9 cellular contexts compared by ENCODE assay signal in the genomic region with DNA sequence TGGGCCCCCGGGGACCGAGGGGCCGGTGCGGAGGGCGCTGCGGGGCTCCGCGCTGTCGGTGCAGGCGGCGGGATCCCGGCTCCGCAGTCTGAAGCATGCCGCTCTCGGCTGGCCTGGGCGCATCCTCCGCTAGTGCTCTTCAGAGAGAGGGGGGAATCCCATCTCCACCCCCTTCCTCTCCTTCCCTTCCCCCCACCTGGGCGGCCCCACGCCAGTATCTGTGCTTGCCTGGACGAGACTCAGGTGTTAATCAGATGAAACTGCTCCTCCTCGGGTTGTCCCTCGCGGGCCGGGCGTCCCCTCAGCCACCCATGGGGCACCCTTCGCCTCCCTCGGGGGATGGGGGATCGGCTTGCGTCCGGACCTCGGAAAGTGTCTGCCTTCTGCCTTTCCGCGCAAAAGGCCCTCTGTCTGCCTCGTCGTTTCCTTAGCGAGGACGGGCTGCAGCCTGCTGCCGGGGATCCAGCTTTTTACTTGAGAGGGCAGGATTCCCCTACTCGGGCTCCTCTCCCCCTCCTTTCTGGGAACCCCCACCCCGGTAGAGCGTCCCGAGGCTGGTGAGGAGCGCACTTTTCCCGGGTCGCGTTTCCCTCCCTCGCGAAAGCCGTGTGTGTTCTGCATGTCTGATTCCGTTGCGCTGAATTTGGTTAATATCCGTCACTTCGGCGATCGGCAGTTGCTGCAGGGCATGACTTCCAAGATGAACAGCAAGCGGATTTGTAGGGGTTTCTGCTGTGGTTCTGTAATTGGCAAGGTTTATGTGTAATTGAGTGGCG. TPM values are rescaled to one million over a fixed set of nuclear protein-coding genes. Genes with fewer than 3 reads are reported as not detected.
DNase-seq lines count a peak whose midpoint lies in the region; ATAC-seq and TF ChIP-seq lines count a peak whose summit lies in the region.
"Had no signal": no experiment of that assay in that cellular context is flagged by ENCODE, and none has a peak within 500 bp of the region (broad histone marks: within the 10 kb centered on the region; RNA-seq: fewer than 3 reads in every experiment).

No MANE protein-coding gene starts in this region.

- no peaks in the 10 kb centered on the region for H3K9me3 ChIP-seq in fibroblast of lung (ENCODE audit: control insufficient read depth, insufficient read depth, low read depth, low read length)
- H3K9me3 ChIP-seq in naive thymus-derived CD4-positive, alpha-beta T cell (ENCODE audit: control insufficient read depth in 2 of 3, low read length in 3 of 3), result no peaks in the 10 kb centered on the region

- H3K27me3 ChIP-seq in fibroblast of lung (ENCODE audit: control insufficient read depth, insufficient read depth, low read length), result no peaks in the 10 kb centered on the region
- H3K27me3 ChIP-seq in naive thymus-derived CD4-positive, alpha-beta T cell (ENCODE audit: control insufficient read depth in 2 of 2, insufficient read depth in 2 of 2, low read length in 2 of 2), result no peaks in the 10 kb centered on the region

- ATAC-seq in naive thymus-derived CD4-positive, alpha-beta T cell, result no peak

- peak; percentile 31 for DNase-seq in HEK293T (ENCODE audit: extremely low spot score)
- DNase-seq in NCI-H82 (lab: John Stamatoyannopoulos, UW), result peak; percentile 58
- DNase-seq in activated T-helper 1 cell treated with anti-CD3 and anti-CD28 coated beads, Interleukin-2, amount 50 U/mL, for 16 hours (ENCODE audit: low read depth in 1 of 2, low spot score in 1 of 2), result peak; percentile 13 to 17
- DNase-seq in fibroblast of lung (ENCODE audit: low read depth in 2 of 2), result peak; percentile 29 to 36
- DNase-seq in naive thymus-derived CD4-positive, alpha-beta T cell, result peak; percentile 20 to 68 (median 35)
- peak in 40 of 49 donors; percentile 1 to 63 (median 34) for DNase-seq in substantia nigra (lab: John Stamatoyannopoulos, UW)
- DNase-seq in amniotic stem cell (lab: John Stamatoyannopoulos, UW), result no peak

- CTCF ChIA-PET in HEK293T (lab: Yijun Ruan, JAX), result no interaction called here
- CTCF ChIA-PET in naive thymus-derived CD4-positive, alpha-beta T cell (lab: Charles Lee), result no interaction called here

- H3K9me3 Mint-ChIP-seq in naive thymus-derived CD4-positive, alpha-beta T cell, result no peaks in the 10 kb centered on the region

- H3K27me3 Mint-ChIP-seq in naive thymus-derived CD4-positive, alpha-beta T cell, result peaks cover 0 to 34% (median 0%) of the 10 kb centered on the region in 5 donors

- TF ChIP-seq CTCF in fibroblast of lung (conservative IDR thresholded peaks at IDR 0.05 in 1 of 2, IDR thresholded peaks at IDR 0.05 in 1 of 2; ENCODE audit: low read depth in 1 of 2, low read length in 2 of 2), result no peak

- H2AFZ ChIP-seq in fibroblast of lung (ENCODE audit: low read length), result peak overlapping the region; percentile 96

- H3K4me1 ChIP-seq in fibroblast of lung (ENCODE audit: control insufficient read depth, extremely low read depth, insufficient read depth, low read length), result no peaks in the 10 kb centered on the region
- H3K4me1 ChIP-seq in naive thymus-derived CD4-positive, alpha-beta T cell (ENCODE audit: control insufficient read depth in 2 of 2, insufficient read depth in 2 of 2, low read length in 2 of 2), result peaks cover 6 to 7% of the 10 kb centered on the region in 2 donors

- H3K9ac ChIP-seq in fibroblast of lung (ENCODE audit: insufficient read depth, low read length), result peak overlapping the region; percentile 62

- H3K79me2 ChIP-seq in fibroblast of lung (ENCODE audit: control insufficient read depth, insufficient read depth, low read length), result peaks cover 7% of the 10 kb centered on the region

- peak overlapping the region; percentile 86 to 100 (median 94) for H3K4me3 Mint-ChIP-seq in naive thymus-derived CD4-positive, alpha-beta T cell

- H3K27ac ChIP-seq in fibroblast of lung (ENCODE audit: insufficient read depth, low read length), result peak overlapping the region; percentile 30
- peak overlapping the region; percentile 70 for H3K27ac ChIP-seq in naive thymus-derived CD4-positive, alpha-beta T cell (ENCODE audit: low read depth, low read length)
- peak overlapping the region; percentile 90 for H3K27ac ChIP-seq in substantia nigra (ENCODE audit: low read depth, low read length, poor library complexity, severe bottlenecking)

- no peaks in the 10 kb centered on the region for H3K36me3 ChIP-seq in fibroblast of lung (ENCODE audit: control insufficient read depth, insufficient read depth, low read length)
- H3K36me3 ChIP-seq in naive thymus-derived CD4-positive, alpha-beta T cell (ENCODE audit: control insufficient read depth in 2 of 3, insufficient read depth in 3 of 3, low read length in 3 of 3), result peaks cover 0 to 14% (median 0%) of the 10 kb centered on the region in 3 experiments

- peaks cover 16 to 49% (median 41%) of the 10 kb centered on the region in 7 donors for H3K4me1 Mint-ChIP-seq in naive thymus-derived CD4-positive, alpha-beta T cell

- H3K4me3 ChIP-seq in GM08714 (ENCODE audit: low read length) (peak overlapping the region; percentile 90), fibroblast of lung (replicated peaks in 1 of 4; ENCODE audit: control extremely low read depth in 1 of 4, insufficient read depth in 1 of 4, low read depth in 3 of 4, low read length in 4 of 4) (peak overlapping the region; percentile 77 to 95 (median 85))
- H3K4me3 ChIP-seq in naive thymus-derived CD4-positive, alpha-beta T cell (ENCODE audit: low read length), result peak overlapping the region; percentile 78

- POLR2A ChIA-PET in HEK293T (lab: Yijun Ruan, JAX), result interaction anchor here (1.0 to 1.9 kb wide), 5 partner anchors 8 to 588 kb away, joined by 3 to 16 read pairs (median 4); no protein-coding TSS in a partner anchor
- POLR2A ChIA-PET in naive thymus-derived CD4-positive, alpha-beta T cell (lab: Charles Lee), result interaction anchor here (0.6 to 1.7 kb wide), 2 partner anchors 12 to 758 kb away, joined by 3 to 10 read pairs; no protein-coding TSS in a partner anchor

- intact Hi-C loops in naive thymus-derived CD4-positive, alpha-beta T cell (cut with micrococcal nuclease), result loop anchor here (1.0 to 5.0 kb wide), 11 partner anchors 10 to 1967 kb away; a partner anchor contains a TSS

- H4K20me1 ChIP-seq in fibroblast of lung (ENCODE audit: control insufficient read depth, extremely low read depth, insufficient read depth, low read length), result no peaks in the 10 kb centered on the region

- peak overlapping the region in 8 of 9 donors; percentile 38 to 96 (median 65) for H3K27ac Mint-ChIP-seq in naive thymus-derived CD4-positive, alpha-beta T cell

- H3K4me2 ChIP-seq in fibroblast of lung (ENCODE audit: extremely low read depth, insufficient read depth, low read length), result peak overlapping the region; percentile 95

- H3K36me3 Mint-ChIP-seq in naive thymus-derived CD4-positive, alpha-beta T cell, result peaks cover 0 to 3% (median 0%) of the 10 kb centered on the region in 5 donors

TF ChIP-seq in HEK293T, 16 proteins besides CTCF, POLR2A, EP300 and RAD21:
- TF ChIP-seq L3MBTL2 (conservative IDR thresholded peaks at IDR 0.05), result 0 out of 2 replicates have a peak, but pooled peaks have one; percentile 31
- TF ChIP-seq, protein P1, sequence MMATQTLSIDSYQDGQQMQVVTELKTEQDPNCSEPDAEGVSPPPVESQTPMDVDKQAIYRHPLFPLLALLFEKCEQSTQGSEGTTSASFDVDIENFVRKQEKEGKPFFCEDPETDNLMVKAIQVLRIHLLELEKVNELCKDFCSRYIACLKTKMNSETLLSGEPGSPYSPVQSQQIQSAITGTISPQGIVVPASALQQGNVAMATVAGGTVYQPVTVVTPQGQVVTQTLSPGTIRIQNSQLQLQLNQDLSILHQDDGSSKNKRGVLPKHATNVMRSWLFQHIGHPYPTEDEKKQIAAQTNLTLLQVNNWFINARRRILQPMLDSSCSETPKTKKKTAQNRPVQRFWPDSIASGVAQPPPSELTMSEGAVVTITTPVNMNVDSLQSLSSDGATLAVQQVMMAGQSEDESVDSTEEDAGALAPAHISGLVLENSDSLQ (IDR thresholded peaks at IDR 0.05), result no peak

RNA-seq across cellular contexts. Expression of a gene that starts 1.1 kb away (rescaled TPM):
- total RNA-seq in fibroblast of lung, result 9.8 and 13.9 TPM in 2 replicates
- polyA plus RNA-seq in fibroblast of lung, result 8.3 and 10.3 TPM in 2 replicates
- 7.6 and 11.6 TPM in 2 replicates for polyA plus RNA-seq in fibroblast of lung (2012)
- polyA minus RNA-seq in fibroblast of lung (ENCODE audit: low replicate concordance), result 30.5 and 69.2 TPM in 2 replicates
- total RNA-seq in naive thymus-derived CD4-positive, alpha-beta T cell, result 10 to 100 TPM; 11.8 to 28.1 (median 14.8) TPM
- 10 to 100 TPM in 1 of 2 donors, 1 to 10 TPM in 1; 6.0 to 12.3 TPM for polyA plus RNA-seq in naive thymus-derived CD4-positive, alpha-beta T cell

RNA-seq across cellular contexts. Expression of a gene that starts 22.9 kb away (rescaled TPM):
- total RNA-seq in fibroblast of lung, result not detected in 2 replicates
- not detected in 2 replicates for polyA plus RNA-seq in fibroblast of lung
- not detected in 2 replicates for polyA plus RNA-seq in fibroblast of lung (2012)
- polyA minus RNA-seq in fibroblast of lung (ENCODE audit: low replicate concordance), result not detected in 2 replicates
- not detected for total RNA-seq in naive thymus-derived CD4-positive, alpha-beta T cell
- not detected for polyA plus RNA-seq in naive thymus-derived CD4-positive, alpha-beta T cell
- total RNA-seq: glomerular endothelial cell had no signal

Comparison
In these comparisons a context has a peak if more than half of its experiments do, and no peak if none do; other contexts are left out.
1. H3K27ac ChIP-seq: peak in every context shown above with its lines; median percentile 90 in substantia nigra; 70 in naive thymus-derived CD4-positive, alpha-beta T cell; 30 in fibroblast of lung.